1 cellular context compared by ENCODE assay signal in the genomic region with DNA sequence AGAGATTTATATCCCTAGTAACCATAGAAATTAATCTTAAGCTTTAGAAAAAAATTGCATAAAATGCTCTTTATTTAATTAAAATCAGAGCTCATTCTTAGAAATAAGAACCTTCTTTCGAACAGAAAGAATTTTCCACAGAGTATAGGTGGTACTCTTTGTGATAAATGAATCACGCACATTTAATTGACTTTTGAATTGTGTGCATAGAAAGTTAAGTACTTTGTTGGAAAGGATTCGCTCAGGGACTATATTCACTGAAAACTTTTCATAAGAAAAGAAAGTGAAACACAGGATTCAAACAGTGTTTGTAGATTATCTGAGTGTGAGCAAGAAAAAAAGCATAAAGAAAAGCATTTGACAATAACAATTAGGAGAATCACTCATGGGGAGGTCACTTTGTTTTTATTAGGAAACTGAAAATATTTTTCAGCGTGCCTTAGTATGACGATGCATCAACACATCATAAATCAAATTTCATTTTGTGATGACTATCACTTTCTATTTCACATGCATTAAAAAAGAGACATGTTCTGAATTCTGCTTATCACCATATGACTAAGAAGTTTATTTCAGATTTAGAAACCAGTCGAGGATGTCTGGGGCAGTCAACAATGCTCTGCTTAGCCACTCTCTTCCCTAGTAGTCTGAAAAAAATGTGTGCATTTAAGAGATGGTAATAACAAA.
TF ChIP-seq lines count a peak whose summit lies in the region.

No MANE protein-coding gene starts in this region.

TF ChIP-seq in GM12878, 131 proteins besides CTCF, POLR2A, EP300 and RAD21 (continued from another document):
- TF ChIP-seq PKNOX1 (IDR thresholded peaks at IDR 0.05) (peak; percentile 77), ZNF592 (IDR thresholded peaks at IDR 0.05) (0 out of 2 replicates have a peak, but pooled peaks have one; percentile 54), IRF4 (IDR thresholded peaks at IDR 0.05; ENCODE audit: low read depth, low read length) (peak; percentile 73; the same call in 1 of the 2 replicates), PAX8 (IDR thresholded peaks at IDR 0.05) (peak; percentile 25; the same call in 1 of the 2 replicates), IKZF2 (IDR thresholded peaks at IDR 0.05) (peak in 1 of 2 experiments; percentile 23; a peak in 1 of 4 replicates), MEF2A (IDR thresholded peaks at IDR 0.05; ENCODE audit: insufficient read depth, low read depth, low read length) (0 out of 2 replicates have a peak, but pooled peaks have one; percentile 57), BCL11A (IDR thresholded peaks at IDR 0.05; ENCODE audit: low read depth, low read length) (0 out of 2 replicates have a peak, but pooled peaks have one; percentile 16), PBX3 (IDR thresholded peaks at IDR 0.05; ENCODE audit: insufficient replicate concordance, low read depth, low read length) (peak; percentile 18), SP1 (IDR thresholded peaks at IDR 0.05; ENCODE audit: low read depth, low read length) (no peak), ZNF384 (IDR thresholded peaks at IDR 0.05; ENCODE audit: borderline replicate concordance, low read depth, low read length) (0 out of 2 replicates have a peak, but pooled peaks have one; percentile 8), NFYA (IDR thresholded peaks at IDR 0.05; ENCODE audit: borderline replicate concordance, low read depth, low read length) (no peak), ZNF622 (IDR thresholded peaks at IDR 0.05) (no peak), NBN (IDR thresholded peaks at IDR 0.05) (no peak), IRF5 (IDR thresholded peaks at IDR 0.05; ENCODE audit: borderline replicate concordance) (no peak), MTA2 (IDR thresholded peaks at IDR 0.05; ENCODE audit: low read depth) (0 out of 2 replicates have a peak, but pooled peaks have one; percentile 26), JUNB (IDR thresholded peaks at IDR 0.05) (peak; percentile 82), CREB1 (IDR thresholded peaks at IDR 0.05; ENCODE audit: low read depth) (peak; percentile 82), FOXK2 (IDR thresholded peaks at IDR 0.05) (no peak), MEF2B (IDR thresholded peaks at IDR 0.05; ENCODE audit: partially characterized antibody, poor library complexity, severe bottlenecking) (peak; percentile 25), FOXM1 (IDR thresholded peaks at IDR 0.05; ENCODE audit: low read depth, low read length) (no peak), SMAD5 (IDR thresholded peaks at IDR 0.05; ENCODE audit: low read depth) (no peak), ZZZ3 (IDR thresholded peaks at IDR 0.05; ENCODE audit: control insufficient read depth, insufficient read length, low read depth) (no peak), MLLT1 (IDR thresholded peaks at IDR 0.05) (peak; percentile 56; the same call in 1 of the 2 replicates), MXI1 (IDR thresholded peaks at IDR 0.05; ENCODE audit: low read depth, low read length) (peak; percentile 30; the same call in 1 of the 2 replicates), MTA3 (IDR thresholded peaks at IDR 0.05; ENCODE audit: borderline replicate concordance, low read length) (no peak), ZNF274 (IDR thresholded peaks at IDR 0.05; ENCODE audit: insufficient read depth, insufficient read length) (no peak), CREM (IDR thresholded peaks at IDR 0.05; ENCODE audit: low read depth) (peak; percentile 60), CUX1 (IDR thresholded peaks at IDR 0.05; ENCODE audit: insufficient replicate concordance, low read depth, low read length) (no peak), BACH1 (IDR thresholded peaks at IDR 0.05; ENCODE audit: borderline replicate concordance) (peak; percentile 79; the same call in 1 of the 2 replicates), RFX5 (IDR thresholded peaks at IDR 0.05; ENCODE audit: low read depth, low read length) (0 out of 2 replicates have a peak, but pooled peaks have one; percentile 46)
- TF ChIP-seq, protein P1, sequence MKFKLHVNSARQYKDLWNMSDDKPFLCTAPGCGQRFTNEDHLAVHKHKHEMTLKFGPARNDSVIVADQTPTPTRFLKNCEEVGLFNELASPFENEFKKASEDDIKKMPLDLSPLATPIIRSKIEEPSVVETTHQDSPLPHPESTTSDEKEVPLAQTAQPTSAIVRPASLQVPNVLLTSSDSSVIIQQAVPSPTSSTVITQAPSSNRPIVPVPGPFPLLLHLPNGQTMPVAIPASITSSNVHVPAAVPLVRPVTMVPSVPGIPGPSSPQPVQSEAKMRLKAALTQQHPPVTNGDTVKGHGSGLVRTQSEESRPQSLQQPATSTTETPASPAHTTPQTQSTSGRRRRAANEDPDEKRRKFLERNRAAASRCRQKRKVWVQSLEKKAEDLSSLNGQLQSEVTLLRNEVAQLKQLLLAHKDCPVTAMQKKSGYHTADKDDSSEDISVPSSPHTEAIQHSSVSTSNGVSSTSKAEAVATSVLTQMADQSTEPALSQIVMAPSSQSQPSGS (IDR thresholded peaks at IDR 0.05; ENCODE audit: low read length), result peak; percentile 62; the same call in 1 of the 2 replicates
